27 cellular contexts compared by ENCODE assay signal in genomic region chr19:33147538-33147937, GRCh38. TPM values are rescaled to one million over a fixed set of nuclear protein-coding genes. Genes with fewer than 3 reads are reported as not detected.
A peak's percentile ranks its signal among the peaks of the same experiment; 100 is the strongest.
DNase-seq lines count a peak whose midpoint lies in the region; ATAC-seq, FAIRE-seq and TF ChIP-seq lines count a peak whose summit lies in the region.
"Had no signal": no experiment of that assay in that cellular context is flagged by ENCODE, and none has a peak within 500 bp of the region (broad histone marks: within the 10 kb centered on the region; RNA-seq: fewer than 3 reads in every experiment).

No MANE protein-coding gene starts in this region.

- no peak for TF ChIP-seq EP300 in K562 (IDR thresholded peaks at IDR 0.05; ENCODE audit: low read length)

- no peaks in the 10 kb centered on the region for H3K36me3 Mint-ChIP-seq in Caco-2 (ENCODE audit: insufficient read depth, unreplicated experiment)
- H3K36me3 Mint-ChIP-seq in activated T-cell treated with anti-CD3 and anti-CD28 coated beads, Interleukin-2, amount 50 U/mL, for 24 hours (ENCODE audit: low read depth), result no peaks in the 10 kb centered on the region
- H3K36me3 Mint-ChIP-seq: CD8-positive, alpha-beta memory T cell had no signal

- POLR2A ChIA-PET in Caco-2 (lab: Charles Lee), result no interaction called here
- POLR2A ChIA-PET in K562 (lab: Yijun Ruan, JAX), result interaction anchor here (1.1 kb wide), 1 partner anchor 12 kb away, joined by 3 read pairs; no protein-coding TSS in a partner anchor

- H4K20me1 ChIP-seq in BLaER1 treated with 17β-estradiol and CSF1 and Interleukin-3, amounts not matched to agents 10 nM and 100 nM, result no peaks in the 10 kb centered on the region
- H4K20me1 ChIP-seq in MM.1S (ENCODE audit: insufficient read depth, low read length) (no peaks in the 10 kb centered on the region), K562 (replicated peaks; ENCODE audit: control insufficient read depth, insufficient read depth, low read length) (no peaks in the 10 kb centered on the region)

- H3F3A ChIP-seq in MM.1S (ENCODE audit: insufficient read depth, low read length), result no peaks in the 10 kb centered on the region

- FAIRE-seq in K562 (lab: Jason Lieb, UNC) (no peak), urothelium cell line (lab: Jason Lieb, UNC) (no peak)
- FAIRE-seq: GM12891, GM18507 had no signal

- TF ChIP-seq POLR2A in K562 (conservative IDR thresholded peaks at IDR 0.05), result no peak

- no peaks in the 10 kb centered on the region for H3K36me3 ChIP-seq in BLaER1 treated with 17β-estradiol and CSF1 and Interleukin-3, amounts not matched to agents 10 nM and 100 nM
- no peaks in the 10 kb centered on the region for H3K36me3 ChIP-seq in Caco-2 (ENCODE audit: control insufficient read depth, insufficient read depth, low read length)
- H3K36me3 ChIP-seq in MM.1S (replicated peaks; ENCODE audit: insufficient read depth, low read length), result no peaks in the 10 kb centered on the region
- no peaks in the 10 kb centered on the region for H3K36me3 ChIP-seq in K562 (ENCODE audit: control insufficient read depth, insufficient read depth, low read length)

- BruUV-seq in Caco-2 (replicated peaks; lab: Mats Ljungman, UMichigan) (no TSS peak), K562 (replicated peaks; lab: Mats Ljungman, UMichigan) (no TSS peak)

- peaks cover 12 to 80% (median 66%) of the 10 kb centered on the region in 10 experiments for H3K4me1 ChIP-seq in BLaER1 treated with 17β-estradiol and CSF1 and Interleukin-3, amounts not matched to agents 10 nM and 100 nM
- H3K4me1 ChIP-seq in Caco-2, result peaks cover 17% of the 10 kb centered on the region
- H3K4me1 ChIP-seq in MM.1S (ENCODE audit: low read length), result no peaks in the 10 kb centered on the region
- no peaks in the 10 kb centered on the region; a peak in 3 of 5 replicates for H3K4me1 ChIP-seq in K562 (replicated peaks in 1 of 2; ENCODE audit: control insufficient read depth in 2 of 2, insufficient read depth in 2 of 2, low read length in 2 of 2)

- no peak for TF ChIP-seq CTCF in Caco-2 (IDR thresholded peaks at IDR 0.05; ENCODE audit: insufficient read depth in 1 of 2, low read depth in 1 of 2, low read length in 1 of 2, severe bottlenecking in 1 of 2, unreplicated experiment in 1 of 2)
- TF ChIP-seq CTCF in MM.1S (IDR thresholded peaks at IDR 0.05; ENCODE audit: low read length), result 0 out of 2 replicates have a peak, but pooled peaks have one; percentile 4
- peak in 2 of 3 experiments; percentile 10 to 12; a peak in 1 of 6 replicates for TF ChIP-seq CTCF in K562 (IDR thresholded peaks at IDR 0.05 in 2 of 3, conservative IDR thresholded peaks at IDR 0.05 in 1 of 3; ENCODE audit: insufficient read depth in 2 of 3, low read depth in 1 of 3, low read length in 3 of 3)

- H3K27ac ChIP-seq in BLaER1 treated with 17β-estradiol and CSF1 and Interleukin-3, amounts not matched to agents 10 nM and 100 nM, result peak overlapping the region in 3 of 11 experiments; percentile 35 to 55 (median 35); a peak in 4 of 22 replicates
- H3K27ac ChIP-seq in MM.1S (ENCODE audit: low read length), result no peak overlapping the region
- H3K27ac ChIP-seq in K562 (ENCODE audit: extremely low read depth, low read depth, low read length), result no peak overlapping the region
- H3K27ac ChIP-seq: C4-2B, GM23248 had no signal

- H3K4me3 ChIP-seq in BLaER1 treated with 17β-estradiol and CSF1 and Interleukin-3, amounts not matched to agents 10 nM and 100 nM, result no peak overlapping the region
- H3K4me3 ChIP-seq in Caco-2 (ENCODE audit: low read depth, low read length) (no peak overlapping the region), MM.1S (ENCODE audit: low read length) (no peak overlapping the region), K562 (no peak overlapping the region)
- H3K4me3 ChIP-seq: GM23248 had no signal

- intact Hi-C loops in Caco-2 (cut with micrococcal nuclease; ENCODE audit: unreplicated experiment), result no loop called here
- intact Hi-C loops in K562 (cut with micrococcal nuclease), result no loop called here

- no peak overlapping the region for H3K4me3 Mint-ChIP-seq in Caco-2 (ENCODE audit: unreplicated experiment)
- H3K4me3 Mint-ChIP-seq in activated T-cell treated with anti-CD3 and anti-CD28 coated beads, Interleukin-2, amount 50 U/mL, for 24 hours, result no peak overlapping the region
- H3K4me3 Mint-ChIP-seq: CD4-positive, alpha-beta T cell; CD8-positive, alpha-beta memory T cell; H9; HFFc6 had no signal

- H2AFZ ChIP-seq in MM.1S (ENCODE audit: low read length) (no peak overlapping the region), K562 (ENCODE audit: low read depth, low read length) (no peak overlapping the region)
- H2AFZ ChIP-seq: GM23248 had no signal

- H3K9me2 ChIP-seq in MM.1S (replicated peaks; ENCODE audit: insufficient read depth, low read length), result no peaks in the 10 kb centered on the region

- no peak overlapping the region for H3K9ac ChIP-seq in BLaER1 treated with 17β-estradiol and CSF1 and Interleukin-3, amounts not matched to agents 10 nM and 100 nM
- H3K9ac ChIP-seq in MM.1S (ENCODE audit: low read length) (no peak overlapping the region), K562 (ENCODE audit: insufficient read depth in 1 of 2, low read depth in 2 of 2, low read length in 2 of 2) (no peak overlapping the region)
- H3K9ac ChIP-seq: GM23248 had no signal

- H3K79me2 ChIP-seq in MM.1S (ENCODE audit: low read length) (no peaks in the 10 kb centered on the region), K562 (ENCODE audit: control insufficient read depth, insufficient read depth, low read length) (no peaks in the 10 kb centered on the region)

- peak overlapping the region in 8 of 11 experiments; percentile 39 to 72 (median 63); a peak in 10 of 22 replicates for H3K4me2 ChIP-seq in BLaER1 treated with 17β-estradiol and CSF1 and Interleukin-3, amounts not matched to agents 10 nM and 100 nM
- H3K4me2 ChIP-seq in MM.1S (ENCODE audit: low read depth, low read length) (no peak overlapping the region), K562 (ENCODE audit: insufficient read depth, low read length) (no peak overlapping the region)

- in situ Hi-C loops in K562 (cut with MboI), result loop anchor here (10.0 kb wide), 1 partner anchor 257 kb away; no protein-coding TSS in a partner anchor

- no peaks in the 10 kb centered on the region for H3K27me3 ChIP-seq in BLaER1 treated with 17β-estradiol and CSF1 and Interleukin-3, amounts not matched to agents 10 nM and 100 nM
- H3K27me3 ChIP-seq in Caco-2 (replicated peaks; ENCODE audit: control insufficient read depth, insufficient read depth, low read length), result no peaks in the 10 kb centered on the region
- H3K27me3 ChIP-seq in MM.1S (replicated peaks; ENCODE audit: insufficient read depth, low read length), result no peaks in the 10 kb centered on the region; the same call in 1 of the 2 replicates
- H3K27me3 ChIP-seq in K562 (ENCODE audit: control insufficient read depth in 2 of 2, insufficient read depth in 2 of 2, low read length in 2 of 2), result peaks cover 10 to 41% of the 10 kb centered on the region in 2 experiments; a peak in 4 of 5 replicates

- H3K4me1 Mint-ChIP-seq in Caco-2 (ENCODE audit: low read depth, unreplicated experiment), result peaks cover 19% of the 10 kb centered on the region
- peaks cover 4% of the 10 kb centered on the region for H3K4me1 Mint-ChIP-seq in activated T-cell treated with anti-CD3 and anti-CD28 coated beads, Interleukin-2, amount 50 U/mL, for 24 hours (ENCODE audit: low read depth)

- H3K9me1 ChIP-seq in K562 (ENCODE audit: control insufficient read depth, insufficient read depth, low read length), result no peaks in the 10 kb centered on the region

- peaks cover 0 to 6% (median 0%) of the 10 kb centered on the region in 11 experiments; a peak in 5 of 22 replicates for H3K9me3 ChIP-seq in BLaER1 treated with 17β-estradiol and CSF1 and Interleukin-3, amounts not matched to agents 10 nM and 100 nM (replicated peaks in 1 of 11)
- H3K9me3 ChIP-seq in Caco-2, result no peaks in the 10 kb centered on the region
- no peaks in the 10 kb centered on the region for H3K9me3 ChIP-seq in MM.1S (replicated peaks; ENCODE audit: insufficient read depth, low read length)
- H3K9me3 ChIP-seq in K562 (replicated peaks; ENCODE audit: control insufficient read depth, insufficient read depth, low read depth, low read length), result no peaks in the 10 kb centered on the region

- H3K9me3 Mint-ChIP-seq in Caco-2 (ENCODE audit: unreplicated experiment), result no peaks in the 10 kb centered on the region
- no peaks in the 10 kb centered on the region for H3K9me3 Mint-ChIP-seq in activated T-cell treated with anti-CD3 and anti-CD28 coated beads, Interleukin-2, amount 50 U/mL, for 24 hours
- H3K9me3 Mint-ChIP-seq: CD4-positive, alpha-beta T cell; CD8-positive, alpha-beta memory T cell; H9; HFFc6 had no signal

- H3K27me3 Mint-ChIP-seq in Caco-2 (ENCODE audit: insufficient read depth, unreplicated experiment), result no peaks in the 10 kb centered on the region
- no peaks in the 10 kb centered on the region for H3K27me3 Mint-ChIP-seq in activated T-cell treated with anti-CD3 and anti-CD28 coated beads, Interleukin-2, amount 50 U/mL, for 24 hours

- 0 out of 3 replicates have a peak, but pooled peaks have one; percentile 28 for ATAC-seq in K562
- ATAC-seq: HCT116 had no signal

- DNase-seq in Caco-2 (no peak), MM.1S (no peak), K562 (ENCODE audit: extremely low read depth in 1 of 4, low spot score in 3 of 4) (peak in 1 of 4 experiments; percentile 12), NCI-H524 treated with DMSO at 0.1 percent for 48 hours (lab: John Stamatoyannopoulos, UW) (no peak), urothelium cell line (ENCODE audit: low spot score) (no peak)
- DNase-seq in activated T-cell treated with anti-CD3 and anti-CD28 coated beads, Interleukin-2, amount 50 U/mL, for 24 hours, result no peak
- DNase-seq in activated CD4-positive, alpha-beta T cell treated with anti-CD3 and anti-CD28 coated beads for 1 hour, result no peak
- DNase-seq: Calu3; CD4-positive, alpha-beta T cell; CD8-positive, alpha-beta memory T cell; DMS53; DMS79 treated with DMSO at 0.1 percent for 48 hours; GF-D8; GM23248; H9; HFFc6 had no signal

- CTCF ChIA-PET in Caco-2 (lab: Charles Lee) (interaction anchor here (0.7 to 2.1 kb wide), 2 partner anchors 35 to 36 kb away, joined by 3 to 8 read pairs; no protein-coding TSS in a partner anchor), K562 (lab: Yijun Ruan, JAX; ENCODE audit: low intra/inter-chr PET ratio) (no interaction called here)

- WGBS in K562 (ENCODE audit: insufficient coverage, low coverage, missing lambda C conversion rate), result 1% methylated on average over 6 of the region's 6 CpGs

- no peak for TF ChIP-seq RAD21 in K562 (CRISPR knock-in tag; conservative IDR thresholded peaks at IDR 0.05 in 1 of 2, IDR thresholded peaks at IDR 0.05 in 1 of 2)

- peak overlapping the region; percentile 22 for H3K27ac Mint-ChIP-seq in Caco-2 (ENCODE audit: unreplicated experiment)
- H3K27ac Mint-ChIP-seq in activated T-cell treated with anti-CD3 and anti-CD28 coated beads, Interleukin-2, amount 50 U/mL, for 24 hours, result no peak overlapping the region
- H3K27ac Mint-ChIP-seq: CD4-positive, alpha-beta T cell; H9; HFFc6 had no signal

RNA-seq across cellular contexts. Expression of gene WDR88, which starts 15.6 kb away (rescaled TPM):
- total RNA-seq in Caco-2 (2022) (0.20 and 0.37 TPM in 2 replicates), K562 (2014; rRNA removed) (not detected in 2 replicates), K562 (2014; rRNA removed; fragmentation: Illumina TruSeq; extraction: Trizol) (not detected in 2 replicates), K562 (2015; rRNA removed; fragmentation: Illumina TruSeq; extraction: Trizol) (not detected in 2 replicates), K562 (2021) (not detected in 2 replicates)
- not detected in 2 replicates for total RNA-seq in K562 (2011; cell fraction: chromatin; rRNA removed; ENCODE audit: low replicate concordance)
- total RNA-seq in K562 (2011; cell fraction: nucleolus; rRNA removed), result not detected in 2 replicates
- total RNA-seq in K562 (2011; cell fraction: nucleoplasm; rRNA removed), result not detected in 2 replicates
- polyA plus RNA-seq in K562 (2011; rRNA removed) (not detected in 2 replicates), K562 (2014; fragmentation: Illumina TruSeq; extraction: Trizol) (not detected in 2 replicates), K562 (2014; fragmentation: Nextera tagmentation; extraction: Ambion mirVana) (under 1 TPM; 0.03 to 0.04 TPM), K562 (2014; rRNA removed) (not detected in 2 replicates)
- polyA plus RNA-seq in K562 (2011; cell fraction: cytosol; rRNA removed), result not detected in 2 replicates
- not detected in 2 replicates for polyA plus RNA-seq in K562 (2011; cell fraction: nucleus; rRNA removed)
- polyA plus RNA-seq in K562 (2012), result 0.25 and 0.65 TPM in 2 replicates
- polyA minus RNA-seq in K562 (2011; rRNA and poly(A)+ RNA removed), result not detected in 2 replicates
- not detected in 2 replicates for polyA minus RNA-seq in K562 (2011; cell fraction: cytosol; rRNA and poly(A)+ RNA removed)
- polyA minus RNA-seq in K562 (2011; cell fraction: nucleus; rRNA and poly(A)+ RNA removed), result not detected in 2 replicates
- total RNA-seq: A172; A673; Calu3; CD4-positive, alpha-beta T cell; CD8-positive, alpha-beta memory T cell; Daoy; G401; GM23248; H4; H9; HFFc6 had no signal
- polyA plus RNA-seq: BJ had no signal

RNA-seq across cellular contexts. Expression of gene LRP3, which starts 46.6 kb away (rescaled TPM):
- total RNA-seq in Caco-2 (2022) (21.3 and 22.8 TPM in 2 replicates), K562 (2014; rRNA removed) (not detected in 2 replicates), K562 (2014; rRNA removed; fragmentation: Illumina TruSeq; extraction: Trizol) (not detected in 2 replicates), K562 (2015; rRNA removed; fragmentation: Illumina TruSeq; extraction: Trizol) (not detected in 2 replicates), K562 (2021) (0.04 and 0.29 TPM in 2 replicates)
- not detected in 2 replicates for total RNA-seq in K562 (2011; cell fraction: chromatin; rRNA removed; ENCODE audit: low replicate concordance)
- total RNA-seq in K562 (2011; cell fraction: nucleolus; rRNA removed), result not detected in 2 replicates
- not detected in 2 replicates for total RNA-seq in K562 (2011; cell fraction: nucleoplasm; rRNA removed)
- polyA plus RNA-seq in K562 (2011; rRNA removed) (not detected in 2 replicates), K562 (2014; fragmentation: Illumina TruSeq; extraction: Trizol) (not detected in 2 replicates), K562 (2014; fragmentation: Nextera tagmentation; extraction: Ambion mirVana) (not detected), K562 (2014; rRNA removed) (not detected in 2 replicates)
- not detected in 2 replicates for polyA plus RNA-seq in K562 (2011; cell fraction: cytosol; rRNA removed)
- not detected in 2 replicates for polyA plus RNA-seq in K562 (2011; cell fraction: nucleus; rRNA removed)
- not detected in 2 replicates for polyA plus RNA-seq in K562 (2012)
- polyA minus RNA-seq in K562 (2011; rRNA and poly(A)+ RNA removed), result not detected in 2 replicates
- not detected in 2 replicates for polyA minus RNA-seq in K562 (2011; cell fraction: cytosol; rRNA and poly(A)+ RNA removed)
- polyA minus RNA-seq in K562 (2011; cell fraction: nucleus; rRNA and poly(A)+ RNA removed), result not detected in 2 replicates
- polyA plus RNA-seq: CD8-positive, alpha-beta memory T cell had no signal

Comparison
In these comparisons a context has a peak if more than half of its experiments do, and no peak if none do; other contexts are left out.
1. H3K4me2 ChIP-seq: peak in BLaER1 treated with 17β-estradiol and CSF1 and Interleukin-3, amounts not matched to agents 10 nM and 100 nM (8 of 11); none in MM.1S (single experiment) and K562 (single experiment).
2. CTCF ChIP-seq: peak in MM.1S (single experiment) and K562 (2 of 3); none in Caco-2 (0 of 2).
3. RNA of gene LRP3, which starts 46.6 kb away (total RNA-seq): 21.3 to 22.8 TPM in Caco-2; 0.04 to 0.29 TPM in K562; every median in the first group is over 10 times any median in the second.